In the genomic region with DNA sequence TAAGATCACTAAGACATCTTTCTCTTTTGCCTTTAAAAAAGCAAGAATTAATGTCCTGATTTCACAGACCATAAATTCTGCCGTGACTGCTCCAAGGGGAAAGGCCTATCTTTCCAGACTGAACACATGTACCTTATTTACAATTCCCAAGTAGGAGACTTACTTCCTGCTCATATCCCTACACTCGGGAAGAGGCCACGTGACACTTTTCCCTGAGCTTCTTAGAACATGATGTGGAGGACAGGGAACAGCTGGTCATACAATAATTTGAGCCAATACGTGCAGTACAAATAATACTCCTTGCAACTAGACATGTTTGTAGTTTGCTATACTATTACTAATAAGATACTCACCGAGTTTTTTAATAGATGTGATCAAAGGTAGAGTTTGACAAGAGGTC, we compare ENCODE assay signal across 19 cellular contexts.
"Had no signal": no experiment of that assay in that cellular context is flagged by ENCODE, and none has a peak within 500 bp of the region (broad histone marks: within the 10 kb centered on the region; RNA-seq: fewer than 3 reads in every experiment).

No MANE protein-coding gene starts in this region.

- H3K9me3 Mint-ChIP-seq: activated naive CD4-positive, alpha-beta T cell treated with anti-CD3 and anti-CD28 coated beads, Interleukin-2, amount 50 U/mL, for 72 hours; activated T-cell treated with anti-CD3 and anti-CD28 coated beads, Interleukin-2, amount 50 U/mL, for 24 hours had no signal

- H3K9ac ChIP-seq: neural progenitor cell had no signal

- H3K27ac Mint-ChIP-seq: activated naive CD4-positive, alpha-beta T cell treated with anti-CD3 and anti-CD28 coated beads, Interleukin-2, amount 50 U/mL, for 72 hours; activated T-cell treated with anti-CD3 and anti-CD28 coated beads, Interleukin-2, amount 50 U/mL, for 24 hours; neural progenitor cell had no signal

- H3K27me3 Mint-ChIP-seq: brain had no signal

- H3K36me3 Mint-ChIP-seq: activated naive CD4-positive, alpha-beta T cell treated with anti-CD3 and anti-CD28 coated beads, Interleukin-2, amount 50 U/mL, for 72 hours; brain; neural progenitor cell had no signal

- H2AFZ ChIP-seq: neural progenitor cell had no signal

- H3K36me3 ChIP-seq: neural progenitor cell, ovary, suprapubic skin, upper lobe of right lung had no signal

- ATAC-seq: activated naive CD4-positive, alpha-beta T cell treated with anti-CD3 and anti-CD28 coated beads, Interleukin-2, amount 50 U/mL, for 72 hours; upper lobe of right lung had no signal

- H3K27me3 ChIP-seq: neural progenitor cell, ovary, suprapubic skin, upper lobe of right lung had no signal

- H3K4me3 ChIP-seq: dorsolateral prefrontal cortex, neural progenitor cell, ovary, suprapubic skin, upper lobe of right lung had no signal

- H3K4me1 Mint-ChIP-seq: neural progenitor cell had no signal

- H3K4me3 Mint-ChIP-seq: activated T-cell treated with anti-CD3 and anti-CD28 coated beads, Interleukin-2, amount 50 U/mL, for 24 hours; brain; neural progenitor cell had no signal

- H3K4me1 ChIP-seq: suprapubic skin, upper lobe of right lung had no signal

- DNase-seq: activated CD4-positive, alpha-beta T cell treated with anti-CD3 and anti-CD28 coated beads, Interleukin-2, amount 50 U/mL, for 4 hours; activated CD4-positive, CD25-positive, alpha-beta regulatory T cell treated with anti-CD3 and anti-CD28 coated beads, Interleukin-2, amount 50 U/mL, for 72 hours; activated effector memory CD4-positive, alpha-beta T cell treated with Interleukin-2 at 50 U/mL for 16 hours; activated T-cell treated with anti-CD3 and anti-CD28 coated beads, Interleukin-2, amount 50 U/mL, for 24 hours; amniotic stem cell; dorsolateral prefrontal cortex; foreskin fibroblast; glutamatergic neuron; left cardiac atrium; ovary; retina; stimulated activated CD4-positive, alpha-beta T cell treated with anti-CD3 and anti-CD28 coated beads, Interleukin-12 subunit alpha, Interleukin-12 subunit beta, amount 100 ng/mL, for 4 hours; stimulated activated naive CD4-positive, alpha-beta T cell treated with Interleukin-2 at 50 U/mL for 16 hours; T-helper 9 cell; upper lobe of right lung had no signal

- H3K4me2 ChIP-seq: neural progenitor cell had no signal

- H3K27ac ChIP-seq: dorsolateral prefrontal cortex, neural progenitor cell, ovary, suprapubic skin, upper lobe of right lung had no signal

- H3K9me3 ChIP-seq: ovary, suprapubic skin, upper lobe of right lung had no signal
